In the genomic region with DNA sequence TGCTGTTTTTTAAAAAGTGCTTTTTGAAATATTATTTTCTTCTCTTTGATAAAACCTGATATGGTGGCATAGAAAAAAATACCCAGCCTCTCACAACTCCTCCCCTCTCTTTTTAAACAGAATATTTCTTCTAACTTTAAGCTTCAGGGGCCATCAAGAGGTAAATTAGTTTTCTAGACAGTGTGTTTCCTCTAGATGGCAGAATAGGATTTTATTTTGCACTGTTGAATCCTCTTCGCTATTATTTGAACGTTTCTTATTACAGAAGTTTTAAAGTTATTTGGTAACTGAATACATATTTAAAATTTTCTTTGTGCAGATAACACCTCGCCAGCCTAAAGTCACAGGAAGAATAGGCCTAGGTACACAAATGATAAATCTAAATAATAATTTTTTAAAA, we compare ENCODE assay signal across 8 cellular contexts. TPM values are rescaled to one million over a fixed set of nuclear protein-coding genes. Genes with fewer than 3 reads are reported as not detected.
DNase-seq lines count a peak whose midpoint lies in the region; ATAC-seq, FAIRE-seq and TF ChIP-seq lines count a peak whose summit lies in the region.

No MANE protein-coding gene starts in this region.

- no peak for FAIRE-seq in GM19239 (lab: Jason Lieb, UNC)

- H3K4me1 ChIP-seq in esophagus muscularis mucosa: no peaks in the 10 kb centered on the region
- H3K4me1 ChIP-seq in stomach: no peaks in the 10 kb centered on the region

- H3K4me3 ChIP-seq in esophagus muscularis mucosa (no peak overlapping the region), stomach (no peak overlapping the region)

- ATAC-seq in HG03432 (IDR thresholded peaks at IDR 0.05; ENCODE audit: unreplicated experiment): no peak

- H3K36me3 ChIP-seq in esophagus muscularis mucosa (no peaks in the 10 kb centered on the region), stomach (no peaks in the 10 kb centered on the region)

- TF ChIP-seq EP300 in esophagus muscularis mucosa (IDR thresholded peaks at IDR 0.05): no peak
- no peak for TF ChIP-seq EP300 in stomach (IDR thresholded peaks at IDR 0.05)

- peak; percentile 52 for DNase-seq in A172 (ENCODE audit: low spot score)
- DNase-seq in GM13977 (ENCODE audit: low spot score): no peak
- peak; percentile 72 for DNase-seq in OCI-M1 (lab: John Stamatoyannopoulos, UW)
- DNase-seq in esophagus muscularis mucosa (ENCODE audit: extremely low spot score): no peak
- DNase-seq in stomach: no peak
- no peak for DNase-seq in GM19239 (ENCODE audit: insufficient read length, low spot score)
- DNase-seq in hepatic stellate cell (ENCODE audit: low spot score): no peak

- intact Hi-C loops in esophagus muscularis mucosa (cut with DNase I): no loop called here
- intact Hi-C loops in stomach (cut with DNase I; ENCODE audit: low total_unique reads): no loop called here

- WGBS in esophagus muscularis mucosa: 15% methylated on average over 3 of the region's 3 CpGs
- 9 to 21% (median 13%) methylated on average over 3 of the region's 3 CpGs for WGBS in stomach, 5 donors

- H3K9me3 ChIP-seq in esophagus muscularis mucosa (no peaks in the 10 kb centered on the region), stomach (no peaks in the 10 kb centered on the region)

- no peak overlapping the region for H3K27ac ChIP-seq in esophagus muscularis mucosa (replicated peaks in 1 of 4)
- no peak overlapping the region for H3K27ac ChIP-seq in stomach

- TF ChIP-seq CTCF in GM13977 (IDR thresholded peaks at IDR 0.05; ENCODE audit: extremely low read depth, insufficient read depth, missing control alignments) (peak; percentile 11), esophagus muscularis mucosa (IDR thresholded peaks at IDR 0.05) (peak; percentile 21 to 37 (median 22)), stomach (IDR thresholded peaks at IDR 0.05) (peak in 1 of 7 experiments; percentile 11)

- no peaks in the 10 kb centered on the region for H3K27me3 ChIP-seq in esophagus muscularis mucosa
- H3K27me3 ChIP-seq in stomach: no peaks in the 10 kb centered on the region

- in situ Hi-C loops in GM13977 (cut with MboI; ENCODE audit: low pct_unique_long_range_greater_than_20kb, low sequenced_read_pairs, unreplicated experiment): no loop called here

- TF ChIP-seq POLR2A in esophagus muscularis mucosa (IDR thresholded peaks at IDR 0.05; ENCODE audit: low read depth) (no peak), stomach (IDR thresholded peaks at IDR 0.05) (no peak)

RNA-seq across cellular contexts. Expression of a gene that starts 30.3 kb away (rescaled TPM):
- total RNA-seq in A172 (2014; rRNA removed; shearing (Covaris generic)): 23.7 and 27.4 TPM in 2 replicates
- total RNA-seq in esophagus muscularis mucosa: 10 to 100 TPM in 1 of 4 donors, 1 to 10 TPM in 3; 7.5 to 14.7 (median 8.9) TPM
- total RNA-seq in stomach: 10 to 100 TPM in 3 of 5 donors, 1 to 10 TPM in 2; 3.8 to 40.4 (median 13.6) TPM
- polyA plus RNA-seq in stomach: 1 to 10 TPM; 2.3 to 2.9 (median 2.6) TPM

RNA-seq across cellular contexts. Expression of a gene that starts 38.1 kb away (rescaled TPM):
- total RNA-seq in A172 (2014; rRNA removed; shearing (Covaris generic)): 11.9 and 15.5 TPM in 2 replicates
- total RNA-seq in esophagus muscularis mucosa (10 to 100 TPM in 1 of 4 donors, 1 to 10 TPM in 3; 5.0 to 10.4 (median 5.7) TPM), stomach (10 to 100 TPM in 3 of 5 donors, 1 to 10 TPM in 2; 4.7 to 52.7 (median 11.2) TPM)
- 1 to 10 TPM; 3.1 to 7.0 (median 3.7) TPM for polyA plus RNA-seq in stomach

Comparison
In these comparisons a context has a peak if more than half of its experiments do, and no peak if none do; other contexts are left out.
1. DNase-seq: peak in A172 (single experiment) and OCI-M1 (single experiment); none in GM13977 (single experiment), esophagus muscularis mucosa (single experiment), stomach (single experiment), GM19239 (single experiment) and hepatic stellate cell (single experiment).